Comparison of ENCODE assay signal across 22 cellular contexts in the genomic region with DNA sequence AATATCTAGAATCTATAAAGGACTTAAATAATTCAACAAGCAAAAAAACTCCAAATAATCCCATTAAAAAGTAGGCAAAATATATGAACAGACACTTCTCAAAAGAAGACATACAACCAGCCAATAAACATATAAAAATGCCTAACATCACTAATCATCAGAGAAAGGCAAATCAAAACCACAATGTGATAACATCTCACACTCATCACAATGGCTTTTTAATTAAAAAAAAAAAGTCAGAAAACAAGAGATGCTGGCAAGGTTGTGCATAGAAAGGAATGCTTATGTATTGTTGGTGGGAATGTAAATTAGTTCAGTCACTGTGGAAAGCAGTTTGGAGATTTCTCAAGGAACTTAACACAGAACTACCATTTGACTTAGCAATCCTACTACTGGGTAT.
"Had no signal": no experiment of that assay in that cellular context is flagged by ENCODE, and none has a peak within 500 bp of the region (broad histone marks: within the 10 kb centered on the region; RNA-seq: fewer than 3 reads in every experiment).

No MANE protein-coding gene starts in this region.

- H3K36me3 ChIP-seq: gastrocnemius medialis, pancreas, right lobe of liver, stomach, suprapubic skin, tibial nerve had no signal

- H3K4me3 ChIP-seq: gastrocnemius medialis, pancreas, right lobe of liver, stomach, suprapubic skin, tibial nerve had no signal

- DNase-seq: activated CD4-positive, alpha-beta T cell treated with anti-CD3 and anti-CD28 coated beads, Interleukin-2, amount 10 ng/mL, durations not matched to agents 24 days and 14 days; activated CD8-positive, alpha-beta memory T cell treated with anti-CD3 and anti-CD28 coated beads, Interleukin-2, amount 10 ng/mL, durations not matched to agents 7 days and 5 days; activated CD8-positive, alpha-beta T cell treated with anti-CD3 and anti-CD28 coated beads for 36 hours; caudate nucleus; dermis blood vessel endothelial cell; effector CD8-positive, alpha-beta T cell; gastrocnemius medialis; head of caudate nucleus; hypothalamus; left ventricle myocardium superior; nephron progenitor cell; pancreas; right lobe of liver; small intestine; stimulated activated CD4-positive, alpha-beta T cell treated with anti-CD3 and anti-CD28 coated beads, Interleukin-2, amount 100 ng/mL, for 24 hours; stomach; T-cell had no signal

- H3K27me3 ChIP-seq: gastrocnemius medialis, pancreas, right lobe of liver, stomach, suprapubic skin, tibial nerve had no signal

- ATAC-seq: activated CD4-positive, CD25-positive, alpha-beta regulatory T cell treated with anti-CD3 and anti-CD28 coated beads, Interleukin-2, amount 50 U/mL, for 24 hours; activated CD8-positive, alpha-beta memory T cell treated with anti-CD3 and anti-CD28 coated beads, Interleukin-2, amount 10 ng/mL, durations not matched to agents 7 days and 5 days; activated CD8-positive, alpha-beta T cell treated with anti-CD3 and anti-CD28 coated beads for 36 hours; activated naive CD4-positive, alpha-beta T cell treated with anti-CD3 and anti-CD28 coated beads, Interleukin-2, amount 50 U/mL, for 72 hours; gastrocnemius medialis; left ventricle myocardium superior; pancreas; right lobe of liver; stimulated activated memory B cell treated with anti-CD40 and anti-IgM and Interleukin-4, amounts not matched to agents 10 μg/mL and 1 μg/mL and 100 μg/mL, for 72 hours; T-cell had no signal
